In genomic region chr12:120861074-120861795, GRCh38 we compare ENCODE assay signal across 21 cellular contexts.
"Had no signal": no experiment of that assay in that cellular context is flagged by ENCODE, and none has a peak within 500 bp of the region (broad histone marks: within the 10 kb centered on the region; RNA-seq: fewer than 3 reads in every experiment).

No MANE protein-coding gene starts in this region.

- H3K36me3 ChIP-seq: heart left ventricle, vagina, WERI-Rb-1 had no signal

- H3K9ac ChIP-seq: neural progenitor cell, parathyroid adenoma had no signal

- H3K4me3 ChIP-seq: heart left ventricle, neural progenitor cell, tibial nerve, vagina had no signal

- DNase-seq: activated CD4-positive, alpha-beta T cell treated with anti-CD3 and anti-CD28 coated beads for 4 hours; activated CD8-positive, alpha-beta memory T cell treated with anti-CD3 and anti-CD28 coated beads, Interleukin-2, amount 50 U/mL, for 4 hours; activated CD8-positive, alpha-beta T cell treated with anti-CD3 and anti-CD28 coated beads, Interleukin-2, amount 10 ng/mL, durations not matched to agents 7 days and 5 days; activated effector memory CD4-positive, alpha-beta T cell treated with anti-CD3 and anti-CD28 coated beads, Interleukin-2, amount 50 U/mL, for 16 hours; activated naive CD8-positive, alpha-beta T cell treated with anti-CD3 and anti-CD28 coated beads, Interleukin-2, amount 10 ng/mL, durations not matched to agents 7 days and 5 days; activated T-cell treated with anti-CD3 and anti-CD28 coated beads, Interleukin-2, amount 50 U/mL, for 48 hours; aorta; dermis blood vessel endothelial cell; effector memory CD8-positive, alpha-beta T cell; heart left ventricle; stimulated activated CD4-positive, alpha-beta T cell treated with anti-CD3 and anti-CD28 coated beads, Interleukin-2, amount 100 ng/mL, for 48 hours; stimulated activated naive B cell treated with anti-CD40 and anti-IgM and Interleukin-4, amounts not matched to agents 10 μg/mL and 1 μg/mL and 100 μg/mL, for 72 hours; substantia nigra; WERI-Rb-1 had no signal

- H3K4me1 ChIP-seq: neural progenitor cell had no signal

- ATAC-seq: activated CD8-positive, alpha-beta T cell treated with anti-CD3 and anti-CD28 coated beads, Interleukin-2, amount 10 ng/mL, durations not matched to agents 7 days and 5 days; effector memory CD8-positive, alpha-beta T cell; heart left ventricle; stimulated activated naive B cell treated with anti-CD40 and anti-IgM and Interleukin-4, amounts not matched to agents 10 μg/mL and 1 μg/mL and 100 μg/mL, for 72 hours had no signal

- H3K27me3 Mint-ChIP-seq: activated naive CD8-positive, alpha-beta T cell treated with anti-CD3 and anti-CD28 coated beads, Interleukin-2, amount 10 ng/mL, durations not matched to agents 7 days and 5 days; effector memory CD8-positive, alpha-beta T cell; stimulated activated naive B cell treated with anti-CD40 and anti-IgM and Interleukin-4, amounts not matched to agents 10 μg/mL and 1 μg/mL and 100 μg/mL, for 72 hours had no signal

- H3K9me3 Mint-ChIP-seq: activated naive CD8-positive, alpha-beta T cell treated with anti-CD3 and anti-CD28 coated beads, Interleukin-2, amount 10 ng/mL, durations not matched to agents 7 days and 5 days had no signal

- H2AFZ ChIP-seq: neural progenitor cell, parathyroid adenoma had no signal

- H3K27ac Mint-ChIP-seq: activated CD8-positive, alpha-beta T cell treated with anti-CD3 and anti-CD28 coated beads, Interleukin-2, amount 10 ng/mL, durations not matched to agents 7 days and 5 days; activated naive CD8-positive, alpha-beta T cell treated with anti-CD3 and anti-CD28 coated beads, Interleukin-2, amount 10 ng/mL, durations not matched to agents 7 days and 5 days; neural progenitor cell; stimulated activated naive B cell treated with anti-CD40 and anti-IgM and Interleukin-4, amounts not matched to agents 10 μg/mL and 1 μg/mL and 100 μg/mL, for 72 hours; T-helper 1 cell treated with Interleukin-12 subunit alpha and Interleukin-12 subunit beta and Interleukin-4 antibody, amounts not matched to agents 30 μg/mL and 1 μg/mL, for 36 hours had no signal

- H3K4me2 ChIP-seq: neural progenitor cell had no signal

- H3K9me3 ChIP-seq: vagina had no signal

- H3K4me3 Mint-ChIP-seq: activated CD8-positive, alpha-beta T cell treated with anti-CD3 and anti-CD28 coated beads, Interleukin-2, amount 10 ng/mL, durations not matched to agents 7 days and 5 days; activated naive CD8-positive, alpha-beta T cell treated with anti-CD3 and anti-CD28 coated beads, Interleukin-2, amount 10 ng/mL, durations not matched to agents 7 days and 5 days; effector memory CD8-positive, alpha-beta T cell; neural progenitor cell; stimulated activated naive B cell treated with anti-CD40 and anti-IgM and Interleukin-4, amounts not matched to agents 10 μg/mL and 1 μg/mL and 100 μg/mL, for 72 hours; T-helper 1 cell treated with Interleukin-12 subunit alpha and Interleukin-12 subunit beta and Interleukin-4 antibody, amounts not matched to agents 30 μg/mL and 1 μg/mL, for 36 hours had no signal

- FAIRE-seq: frontal cortex had no signal

- H3K27ac ChIP-seq: epithelial cell of prostate, heart left ventricle, neural progenitor cell, parathyroid adenoma, tibial nerve, vagina, WERI-Rb-1 had no signal

- H3K27me3 ChIP-seq: heart left ventricle, neural progenitor cell, tibial nerve, vagina had no signal
